ENCODE assay signal across 24 cellular contexts in genomic region chr5:9082996-9083395, GRCh38.
"Had no signal": no experiment of that assay in that cellular context is flagged by ENCODE, and none has a peak within 500 bp of the region (broad histone marks: within the 10 kb centered on the region; RNA-seq: fewer than 3 reads in every experiment).

No MANE protein-coding gene starts in this region.

- H3K4me1 ChIP-seq: esophagus muscularis mucosa, gastrocnemius medialis, heart right ventricle, left lung, lower lobe of right lung had no signal

- ATAC-seq: gastrocnemius medialis, heart right ventricle, left cardiac atrium, left lung, left ventricle myocardium superior, lower lobe of right lung, mucosa of descending colon had no signal

- H3K4me1 Mint-ChIP-seq: mesothelial cell of epicardium, naive B cell had no signal

- H3K4me3 Mint-ChIP-seq: mesothelial cell of epicardium had no signal

- H3K27ac Mint-ChIP-seq: mesothelial cell of epicardium had no signal

- H3K4me3 ChIP-seq: coronary artery, dorsolateral prefrontal cortex, esophagus muscularis mucosa, gastrocnemius medialis, heart right ventricle, left lung, lower lobe of right lung, mucosa of descending colon had no signal

- H3K9me3 ChIP-seq: esophagus muscularis mucosa, gastrocnemius medialis, left lung, lower lobe of right lung, mucosa of descending colon had no signal

- H3K27me3 ChIP-seq: dorsolateral prefrontal cortex, esophagus muscularis mucosa, gastrocnemius medialis, heart right ventricle, left lung had no signal

- DNase-seq: dermis blood vessel endothelial cell; dorsolateral prefrontal cortex; effector CD4-positive, alpha-beta T cell; effector memory CD4-positive, alpha-beta T cell; foreskin fibroblast; foreskin melanocyte; gastrocnemius medialis; glutamatergic neuron; head of caudate nucleus; heart right ventricle; hippocampal formation; left cardiac atrium; left lung; left ventricle myocardium superior; lower lobe of right lung; mesenchymal stem cell; mucosa of descending colon; naive B cell had no signal

- H3K27ac ChIP-seq: coronary artery, dorsolateral prefrontal cortex, esophagus muscularis mucosa, gastrocnemius medialis, heart right ventricle, left lung, lower lobe of right lung had no signal

- FAIRE-seq: colon, endothelial cell of umbilical vein, islet of Langerhans had no signal

- H3K36me3 ChIP-seq: esophagus muscularis mucosa, gastrocnemius medialis, heart right ventricle, left lung, lower lobe of right lung had no signal
